In the genomic region with DNA sequence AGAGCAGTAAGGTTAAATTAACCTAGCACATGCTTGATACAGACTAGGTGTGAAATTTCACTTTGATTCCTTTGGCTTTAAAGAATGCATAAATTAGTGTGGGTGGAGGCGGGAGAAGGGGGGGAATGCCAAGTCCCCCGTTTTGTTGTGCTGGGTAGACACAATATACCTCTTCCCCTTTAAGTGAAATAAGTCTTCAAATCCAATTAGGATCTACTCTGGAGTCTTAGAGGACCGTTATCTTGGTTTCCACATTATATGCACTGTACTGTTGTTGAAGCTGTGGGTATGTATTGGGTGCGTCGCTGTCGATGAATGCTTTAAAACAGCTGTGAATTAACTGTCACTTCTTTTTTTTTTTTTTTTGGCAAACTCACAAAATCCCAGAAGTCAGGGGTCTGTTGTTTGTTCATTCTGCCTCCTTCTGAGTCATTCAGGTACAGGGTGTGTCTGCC, we compare ENCODE assay signal across 9 cellular contexts. TPM values are rescaled to one million over a fixed set of nuclear protein-coding genes. Genes with fewer than 3 reads are reported as not detected.
A peak's percentile ranks its signal among the peaks of the same experiment; 100 is the strongest.
DNase-seq lines count a peak whose midpoint lies in the region; ATAC-seq lines count a peak whose summit lies in the region.
"Had no signal": no experiment of that assay in that cellular context is flagged by ENCODE, and none has a peak within 500 bp of the region (broad histone marks: within the 10 kb centered on the region; RNA-seq: fewer than 3 reads in every experiment).

No MANE protein-coding gene starts in this region.

- ATAC-seq in activated T-cell treated with anti-CD3 and anti-CD28 coated beads, Interleukin-2, amount 50 U/mL, for 72 hours (replicated peaks in 1 of 2) = peak; percentile 3 to 45
- ATAC-seq in aorta (ENCODE audit: low FRiP score) = no peak

- H3K9ac ChIP-seq in iPS-15b (ENCODE audit: low read depth, low read length) (no peak overlapping the region), subcutaneous abdominal adipose tissue (ENCODE audit: low read length in 5 of 5) (peak overlapping the region; percentile 70 to 86 (median 82))

- peak overlapping the region; percentile 87 for H3K27ac ChIP-seq in subcutaneous abdominal adipose tissue (ENCODE audit: low read depth, low read length)
- no peak overlapping the region for H3K27ac ChIP-seq in aorta (ENCODE audit: low read depth in 1 of 2, low read length in 2 of 2)

- H3K36me3 ChIP-seq in iPS-15b (ENCODE audit: control insufficient read depth, insufficient read depth, low read length) (no peaks in the 10 kb centered on the region), subcutaneous abdominal adipose tissue (ENCODE audit: control insufficient read depth in 5 of 5, insufficient read depth in 5 of 5, low read length in 5 of 5) (peaks cover 0 to 12% (median 12%) of the 10 kb centered on the region in 5 donors), aorta (ENCODE audit: control insufficient read depth in 1 of 2, insufficient read depth in 2 of 2, low read length in 1 of 2) (no peaks in the 10 kb centered on the region)

- H3K9me3 Mint-ChIP-seq in activated T-cell treated with anti-CD3 and anti-CD28 coated beads, Interleukin-2, amount 50 U/mL, for 72 hours = peaks cover 4 to 7% of the 10 kb centered on the region in 2 donors

- H3K27me3 ChIP-seq in iPS-15b (ENCODE audit: control insufficient read depth, insufficient read depth, low read length) (peaks cover 34% of the 10 kb centered on the region), subcutaneous abdominal adipose tissue (ENCODE audit: control insufficient read depth in 5 of 5, insufficient read depth in 4 of 5, low read length in 5 of 5) (no peaks in the 10 kb centered on the region), aorta (ENCODE audit: control insufficient read depth in 1 of 2, insufficient read depth in 2 of 2, low read length in 1 of 2) (no peaks in the 10 kb centered on the region)

- 35 to 37% methylated on average over 6 of the region's 6 CpGs for WGBS in aorta, 2 donors

- DNase-seq in activated CD4-positive, alpha-beta T cell treated with anti-CD3 and anti-CD28 coated beads for 48 hours = peak; percentile 49
- DNase-seq in activated CD4-positive, alpha-beta T cell treated with anti-CD3 and anti-CD28 coated beads for 1 hour = no peak
- DNase-seq in activated T-cell treated with anti-CD3 and anti-CD28 coated beads, Interleukin-2, amount 50 U/mL, for 72 hours = no peak
- DNase-seq in islet precursor cell (no peak), aorta (no peak), dermis blood vessel endothelial cell (no peak)
- DNase-seq: NCI-H2081 treated with DMSO at 0.1 percent for 48 hours had no signal

- intact Hi-C loops in aorta (cut with DNase I) = loop anchor here (5.0 to 10.0 kb wide), 9 partner anchors 48 to 313 kb away; partner anchors contain the start of gene DPH5 (in 2 of the 2)

- peak overlapping the region; percentile 98 for H3K27ac Mint-ChIP-seq in activated T-cell treated with anti-CD3 and anti-CD28 coated beads, Interleukin-2, amount 50 U/mL, for 72 hours

- H3K4me3 Mint-ChIP-seq in activated T-cell treated with anti-CD3 and anti-CD28 coated beads, Interleukin-2, amount 50 U/mL, for 72 hours = peak overlapping the region; percentile 97

- peaks cover 6% of the 10 kb centered on the region for H3K4me1 ChIP-seq in iPS-15b (ENCODE audit: control insufficient read depth, insufficient read depth, low read length)
- peaks cover 2 to 38% (median 31%) of the 10 kb centered on the region in 5 donors for H3K4me1 ChIP-seq in subcutaneous abdominal adipose tissue (ENCODE audit: control insufficient read depth in 5 of 5, insufficient read depth in 5 of 5, low read length in 5 of 5)
- H3K4me1 ChIP-seq in aorta (ENCODE audit: control insufficient read depth in 1 of 2, insufficient read depth in 2 of 2, low read length in 2 of 2) = no peaks in the 10 kb centered on the region

- H3K9me3 ChIP-seq in iPS-15b (ENCODE audit: control insufficient read depth, insufficient read depth, low read length) = no peaks in the 10 kb centered on the region
- H3K9me3 ChIP-seq in subcutaneous abdominal adipose tissue (ENCODE audit: control insufficient read depth in 5 of 5, low read length in 5 of 5) = no peaks in the 10 kb centered on the region
- H3K9me3 ChIP-seq in aorta (ENCODE audit: control insufficient read depth, low read length) = no peaks in the 10 kb centered on the region

- H3K36me3 Mint-ChIP-seq in activated T-cell treated with anti-CD3 and anti-CD28 coated beads, Interleukin-2, amount 50 U/mL, for 72 hours (ENCODE audit: insufficient read depth in 2 of 2) = peaks cover 43 to 46% of the 10 kb centered on the region in 2 donors

- H3K4me1 Mint-ChIP-seq in activated T-cell treated with anti-CD3 and anti-CD28 coated beads, Interleukin-2, amount 50 U/mL, for 72 hours (ENCODE audit: low read depth) = peaks cover 47% of the 10 kb centered on the region

- H3K4me3 ChIP-seq in iPS-15b (ENCODE audit: low read depth, low read length) = peak overlapping the region; percentile 74
- H3K4me3 ChIP-seq in subcutaneous abdominal adipose tissue (ENCODE audit: low read depth in 1 of 5, low read length in 5 of 5) = peak overlapping the region; percentile 74 to 88 (median 81)
- no peak overlapping the region for H3K4me3 ChIP-seq in aorta (ENCODE audit: low read length in 2 of 2)

- no peaks in the 10 kb centered on the region for H3K27me3 Mint-ChIP-seq in activated T-cell treated with anti-CD3 and anti-CD28 coated beads, Interleukin-2, amount 50 U/mL, for 72 hours (ENCODE audit: low read depth)

RNA-seq across cellular contexts. Expression of gene S1PR1, which starts 1.6 kb away (rescaled TPM):
- total RNA-seq in activated T-cell treated with anti-CD3 and anti-CD28 coated beads, Interleukin-2, amount 50 U/mL, for 72 hours = 100 to 1,000 TPM; 135 to 157 TPM
- 10 to 100 TPM; 51.3 to 71.0 TPM for total RNA-seq in aorta
- polyA plus RNA-seq in aorta = 1 to 10 TPM; 3.1 to 9.1 TPM
- 311 and 394 TPM in 2 replicates for total RNA-seq in dermis blood vessel endothelial cell

Comparison
In these comparisons a context has a peak if more than half of its experiments do, and no peak if none do; other contexts are left out.
1. H3K4me3 ChIP-seq: peak in iPS-15b (single experiment) and subcutaneous abdominal adipose tissue (5 of 5); none in aorta (0 of 2).